ENCODE assay signal across 28 cellular contexts in the genomic region with DNA sequence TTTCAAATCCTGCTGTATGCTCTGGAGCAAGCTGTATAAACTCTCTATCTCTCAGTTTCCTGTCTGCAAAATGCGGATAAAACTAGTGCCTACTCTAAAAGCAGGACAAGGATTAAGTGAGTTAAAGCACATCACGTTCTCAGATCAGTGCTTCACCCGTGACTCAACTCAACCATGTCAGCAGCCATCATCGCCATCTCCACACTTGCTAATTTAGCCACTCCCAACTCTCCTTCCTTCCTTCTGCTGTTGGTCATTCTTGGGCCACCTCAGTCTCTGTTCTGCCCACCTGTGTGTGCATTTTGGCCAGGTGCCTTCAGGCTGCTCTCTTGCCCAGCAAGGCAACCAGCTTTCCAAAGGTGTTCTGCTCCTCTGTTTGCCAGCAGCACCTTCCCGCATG.
"Had no signal": no experiment of that assay in that cellular context is flagged by ENCODE, and none has a peak within 500 bp of the region (broad histone marks: within the 10 kb centered on the region; RNA-seq: fewer than 3 reads in every experiment).

No MANE protein-coding gene starts in this region.

- H3K9me3 ChIP-seq: esophagus squamous epithelium, gastrocnemius medialis, mucosa of descending colon, testis, uterus had no signal

- H3K9me3 Mint-ChIP-seq: dendritic cell treated with granulocyte-macrophage colony-stimulating factor and Interleukin-4, amounts not matched to agents 40 ng/mL and 50 ng/mL, for 4 days; endodermal cell; natural killer cell treated with Interleukin-12 subunit alpha and Interleukin-12 subunit beta and Interleukin-15 and Interleukin-18, amount 100 ng/mL, for 72 hours; T-helper 1 cell treated with Interleukin-12 subunit alpha and Interleukin-12 subunit beta and Interleukin-4 antibody, amounts not matched to agents 30 μg/mL and 1 μg/mL, for 36 hours; type B pancreatic cell had no signal

- H3K36me3 Mint-ChIP-seq: activated naive CD8-positive, alpha-beta T cell; brain; natural killer cell treated with Interleukin-12 subunit alpha and Interleukin-12 subunit beta and Interleukin-15 and Interleukin-18, amount 100 ng/mL, for 72 hours; type B pancreatic cell had no signal

- H3K4me3 Mint-ChIP-seq: activated CD8-positive, alpha-beta T cell treated with anti-CD3 and anti-CD28 coated beads, Interleukin-2, amount 10 ng/mL, durations not matched to agents 7 days and 5 days; activated naive CD8-positive, alpha-beta T cell; brain; dendritic cell treated with granulocyte-macrophage colony-stimulating factor and Interleukin-4, amounts not matched to agents 40 ng/mL and 50 ng/mL, for 4 days; endodermal cell; natural killer cell treated with Interleukin-12 subunit alpha and Interleukin-12 subunit beta and Interleukin-15 and Interleukin-18, amount 100 ng/mL, for 72 hours; T-helper 1 cell treated with Interleukin-12 subunit alpha and Interleukin-12 subunit beta and Interleukin-4 antibody, amounts not matched to agents 30 μg/mL and 1 μg/mL, for 36 hours; type B pancreatic cell had no signal

- H3K27me3 ChIP-seq: gastrocnemius medialis, testis, uterus had no signal

- ATAC-seq: activated CD8-positive, alpha-beta T cell treated with anti-CD3 and anti-CD28 coated beads, Interleukin-2, amount 10 ng/mL, durations not matched to agents 7 days and 5 days; gastrocnemius medialis; mucosa of descending colon; natural killer cell treated with Interleukin-12 subunit alpha and Interleukin-12 subunit beta and Interleukin-15 and Interleukin-18, amount 100 ng/mL, for 72 hours; right cardiac atrium had no signal

- H3K4me3 ChIP-seq: esophagus squamous epithelium, gastrocnemius medialis, left ventricle myocardium inferior, lung, mucosa of descending colon, testis, uterus had no signal

- H3K36me3 ChIP-seq: esophagus squamous epithelium, gastrocnemius medialis, left ventricle myocardium inferior, uterus, WERI-Rb-1 had no signal

- H3K27ac Mint-ChIP-seq: activated CD8-positive, alpha-beta T cell treated with anti-CD3 and anti-CD28 coated beads, Interleukin-2, amount 10 ng/mL, durations not matched to agents 7 days and 5 days; activated naive CD8-positive, alpha-beta T cell; brain; dendritic cell treated with granulocyte-macrophage colony-stimulating factor and Interleukin-4, amounts not matched to agents 40 ng/mL and 50 ng/mL, for 4 days; endodermal cell; natural killer cell treated with Interleukin-12 subunit alpha and Interleukin-12 subunit beta and Interleukin-15 and Interleukin-18, amount 100 ng/mL, for 72 hours; T-helper 1 cell treated with Interleukin-12 subunit alpha and Interleukin-12 subunit beta and Interleukin-4 antibody, amounts not matched to agents 30 μg/mL and 1 μg/mL, for 36 hours; type B pancreatic cell had no signal

- FAIRE-seq: kidney had no signal

- DNase-seq: activated CD4-positive, alpha-beta T cell treated with anti-CD3 and anti-CD28 coated beads for 1 hour; activated CD8-positive, alpha-beta T cell treated with anti-CD3 and anti-CD28 coated beads, Interleukin-2, amount 10 ng/mL, durations not matched to agents 7 days and 5 days; activated effector memory CD4-positive, alpha-beta T cell treated with Interleukin-2 at 50 U/mL for 16 hours; activated naive CD4-positive, alpha-beta T cell treated with Interleukin-2 at 50 U/mL for 16 hours; activated T-cell treated with anti-CD3 and anti-CD28 coated beads for 4 hours; caudate nucleus; endodermal cell; esophagus squamous epithelium; gastrocnemius medialis; glutamatergic neuron; kidney; left ventricle myocardium inferior; mucosa of descending colon; right cardiac atrium; stimulated activated CD4-positive, alpha-beta T cell treated with anti-CD3 and anti-CD28 coated beads, Interleukin-2, amount 100 ng/mL, for 48 hours; stimulated activated naive CD4-positive, alpha-beta T cell treated with Interleukin-2 at 50 U/mL for 16 hours; SW 1271; T-helper 9 cell; testis; uterus; WERI-Rb-1 had no signal

- H3K4me1 Mint-ChIP-seq: brain had no signal

- H3K4me1 ChIP-seq: esophagus squamous epithelium, gastrocnemius medialis, left ventricle myocardium inferior, testis, uterus had no signal

- H3K27me3 Mint-ChIP-seq: type B pancreatic cell had no signal

- H3K27ac ChIP-seq: esophagus squamous epithelium, gastrocnemius medialis, left ventricle myocardium inferior, testis, uterus, WERI-Rb-1 had no signal
